14 cellular contexts compared by ENCODE assay signal in genomic region chr18:4750392-4751346, GRCh38.
"Had no signal": no experiment of that assay in that cellular context is flagged by ENCODE, and none has a peak within 500 bp of the region (broad histone marks: within the 10 kb centered on the region; RNA-seq: fewer than 3 reads in every experiment).

No MANE protein-coding gene starts in this region.

- H3K27ac Mint-ChIP-seq: activated naive CD8-positive, alpha-beta T cell treated with anti-CD3 and anti-CD28 coated beads, Interleukin-2, amount 10 ng/mL, durations not matched to agents 7 days and 5 days; naive thymus-derived CD8-positive, alpha-beta T cell; type B pancreatic cell had no signal

- H3K4me3 ChIP-seq: gastroesophageal sphincter, mucosa of descending colon had no signal

- H3K4me1 ChIP-seq: gastroesophageal sphincter, parathyroid adenoma had no signal

- H3K9me3 ChIP-seq: gastroesophageal sphincter had no signal

- H3K4me1 Mint-ChIP-seq: activated naive CD8-positive, alpha-beta T cell treated with anti-CD3 and anti-CD28 coated beads, Interleukin-2, amount 10 ng/mL, durations not matched to agents 7 days and 5 days; naive thymus-derived CD8-positive, alpha-beta T cell had no signal

- DNase-seq: activated naive CD4-positive, alpha-beta T cell; activated naive CD8-positive, alpha-beta T cell treated with anti-CD3 and anti-CD28 coated beads, Interleukin-2, amount 10 ng/mL, durations not matched to agents 7 days and 5 days; activated T-cell treated with anti-CD3 and anti-CD28 coated beads for 4 hours; aorta; mammary epithelial cell; mucosa of descending colon; naive thymus-derived CD8-positive, alpha-beta T cell; stimulated activated CD4-positive, alpha-beta T cell treated with anti-CD3 and anti-CD28 coated beads, Interleukin-12 subunit alpha, Interleukin-12 subunit beta, amount 100 ng/mL, for 4 hours; stimulated activated CD4-positive, alpha-beta T cell treated with anti-CD3 and anti-CD28 coated beads, Interleukin-2, amount 100 ng/mL, for 24 hours had no signal

- ATAC-seq: activated CD4-positive, CD25-positive, alpha-beta regulatory T cell treated with anti-CD3 and anti-CD28 coated beads, Interleukin-2, amount 50 U/mL, for 24 hours; gastroesophageal sphincter; left lobe of liver; mucosa of descending colon; naive thymus-derived CD8-positive, alpha-beta T cell had no signal

- H3K4me3 Mint-ChIP-seq: activated naive CD8-positive, alpha-beta T cell treated with anti-CD3 and anti-CD28 coated beads, Interleukin-2, amount 10 ng/mL, durations not matched to agents 7 days and 5 days; naive thymus-derived CD8-positive, alpha-beta T cell; type B pancreatic cell had no signal

- H3K27ac ChIP-seq: gastroesophageal sphincter, parathyroid adenoma had no signal

- H3K27me3 Mint-ChIP-seq: activated naive CD8-positive, alpha-beta T cell treated with anti-CD3 and anti-CD28 coated beads, Interleukin-2, amount 10 ng/mL, durations not matched to agents 7 days and 5 days; naive thymus-derived CD8-positive, alpha-beta T cell; type B pancreatic cell had no signal

- H3K27me3 ChIP-seq: gastroesophageal sphincter had no signal

- H3K36me3 ChIP-seq: gastroesophageal sphincter had no signal
